In the genomic region with DNA sequence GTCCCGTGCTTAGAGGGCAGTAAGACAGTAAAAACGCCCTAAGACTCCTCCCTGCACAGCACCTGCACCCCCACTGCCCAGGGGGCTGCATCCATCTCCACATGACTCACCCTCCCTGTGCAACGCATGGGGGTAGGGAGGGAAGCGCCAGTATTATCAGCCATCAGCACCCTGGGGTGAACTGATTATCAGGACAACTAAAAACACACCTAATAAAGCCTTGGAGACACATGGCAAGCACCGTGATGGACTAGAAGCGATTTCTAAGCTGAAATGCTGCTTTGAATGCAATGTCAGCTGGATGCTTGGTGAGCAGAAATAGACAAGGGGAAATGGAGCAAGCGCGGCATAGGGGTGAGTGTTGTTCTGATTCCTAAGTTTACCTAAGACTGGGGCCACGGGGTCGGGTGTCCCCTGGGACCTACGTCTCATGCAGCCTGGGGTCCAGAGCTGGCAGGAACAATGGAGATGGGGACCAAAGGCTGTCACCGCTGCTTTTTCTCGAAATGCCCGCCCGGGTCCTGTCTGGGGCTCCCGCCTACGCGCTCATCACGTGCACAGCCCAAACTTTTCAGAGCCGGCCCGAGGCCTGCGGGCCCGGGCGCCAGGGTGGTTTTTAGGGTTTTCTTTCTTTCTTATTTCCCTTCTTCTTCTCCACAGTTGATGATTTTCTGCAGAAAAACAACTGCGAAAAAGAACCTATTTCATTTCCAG, we compare ENCODE assay signal across 7 cellular contexts. TPM values are rescaled to one million over a fixed set of nuclear protein-coding genes. Genes with fewer than 3 reads are reported as not detected.
A peak's percentile ranks its signal among the peaks of the same experiment; 100 is the strongest.
DNase-seq lines count a peak whose midpoint lies in the region; ATAC-seq and TF ChIP-seq lines count a peak whose summit lies in the region.

No MANE protein-coding gene starts in this region.

- H3K27ac ChIP-seq in HUES64 (ENCODE audit: low read depth, low read length) (peak overlapping the region; percentile 36; the same call in 1 of the 2 replicates), heart left ventricle (peak overlapping the region; percentile 21 to 93 (median 76)), rectal smooth muscle tissue (ENCODE audit: low read depth, low read length) (peak overlapping the region; percentile 85)

- no peaks in the 10 kb centered on the region for H3K9me3 Mint-ChIP-seq in activated T-helper 2 cell treated with anti-CD3 and anti-CD28 coated beads, Interferon-gamma antibody, Interleukin-2, Interleukin-4, amounts not matched to agents 10 μg/mL and 5 μg/mL and 100 μg/mL, durations not matched to agents 14 hours and 24 hours and 36 hours

- H3K9me3 ChIP-seq in HUES64 (ENCODE audit: insufficient read depth, low read depth, low read length) (no peaks in the 10 kb centered on the region), heart left ventricle (no peaks in the 10 kb centered on the region)

- peak; percentile 12 for ATAC-seq in GM18499 (IDR thresholded peaks at IDR 0.05; ENCODE audit: insufficient read depth, unreplicated experiment)
- ATAC-seq in GM21717 (IDR thresholded peaks at IDR 0.05; ENCODE audit: unreplicated experiment): peak; percentile 34
- peak; percentile 11 to 29 (median 21) for ATAC-seq in heart left ventricle

- no peaks in the 10 kb centered on the region for H3K27me3 Mint-ChIP-seq in activated T-helper 2 cell treated with anti-CD3 and anti-CD28 coated beads, Interferon-gamma antibody, Interleukin-2, Interleukin-4, amounts not matched to agents 10 μg/mL and 5 μg/mL and 100 μg/mL, durations not matched to agents 14 hours and 24 hours and 36 hours (ENCODE audit: low read depth)

- no peak for DNase-seq in activated T-helper 2 cell treated with anti-CD3 and anti-CD28 coated beads, Interferon-gamma antibody, Interleukin-2, Interleukin-4, amounts not matched to agents 10 μg/mL and 5 μg/mL and 100 μg/mL, durations not matched to agents 14 hours and 24 hours and 36 hours (ENCODE audit: low spot score)
- peak in 2 of 5 donors; percentile 50 to 55 for DNase-seq in heart left ventricle
- DNase-seq in MV-4-11 (lab: John Stamatoyannopoulos, UW): no peak

- peaks cover 38% of the 10 kb centered on the region for H3K4me1 Mint-ChIP-seq in activated T-helper 2 cell treated with anti-CD3 and anti-CD28 coated beads, Interferon-gamma antibody, Interleukin-2, Interleukin-4, amounts not matched to agents 10 μg/mL and 5 μg/mL and 100 μg/mL, durations not matched to agents 14 hours and 24 hours and 36 hours (ENCODE audit: low read depth)

- H3K36me3 Mint-ChIP-seq in activated T-helper 2 cell treated with anti-CD3 and anti-CD28 coated beads, Interferon-gamma antibody, Interleukin-2, Interleukin-4, amounts not matched to agents 10 μg/mL and 5 μg/mL and 100 μg/mL, durations not matched to agents 14 hours and 24 hours and 36 hours (ENCODE audit: low read depth): peaks cover 53% of the 10 kb centered on the region

- intact Hi-C loops in activated T-helper 2 cell treated with anti-CD3 and anti-CD28 coated beads, Interferon-gamma antibody, Interleukin-2, Interleukin-4, amounts not matched to agents 10 μg/mL and 5 μg/mL and 100 μg/mL, durations not matched to agents 14 hours and 24 hours and 36 hours (cut with micrococcal nuclease): loop anchor here (1.0 to 5.0 kb wide), 7 partner anchors 16 to 241 kb away; a partner anchor contains a TSS
- intact Hi-C loops in heart left ventricle (cut with DNase I): loop anchor here in 9 of 10 donors (2.0 to 10.0 kb wide), 12 partner anchors 62 to 241 kb away; a partner anchor contains a TSS

- peak overlapping the region; percentile 86 for H3K4me3 Mint-ChIP-seq in activated T-helper 2 cell treated with anti-CD3 and anti-CD28 coated beads, Interferon-gamma antibody, Interleukin-2, Interleukin-4, amounts not matched to agents 10 μg/mL and 5 μg/mL and 100 μg/mL, durations not matched to agents 14 hours and 24 hours and 36 hours (ENCODE audit: low read depth)

- peak overlapping the region; percentile 91 for H3K27ac Mint-ChIP-seq in activated T-helper 2 cell treated with anti-CD3 and anti-CD28 coated beads, Interferon-gamma antibody, Interleukin-2, Interleukin-4, amounts not matched to agents 10 μg/mL and 5 μg/mL and 100 μg/mL, durations not matched to agents 14 hours and 24 hours and 36 hours

- H3K9ac ChIP-seq in HUES64 (ENCODE audit: low read depth, low read length): peak overlapping the region; percentile 38
- H3K9ac ChIP-seq in rectal smooth muscle tissue (ENCODE audit: low read length): peak overlapping the region; percentile 67

- H3K4me3 ChIP-seq in HUES64 (ENCODE audit: low read length) (peak overlapping the region; percentile 87), heart left ventricle (peak overlapping the region; percentile 19 to 98 (median 88)), rectal smooth muscle tissue (ENCODE audit: low read length) (peak overlapping the region; percentile 51)

- H3K36me3 ChIP-seq in HUES64 (ENCODE audit: insufficient read depth, low read length) (no peaks in the 10 kb centered on the region), heart left ventricle (peaks cover 0 to 4% (median 0%) of the 10 kb centered on the region in 9 donors), rectal smooth muscle tissue (ENCODE audit: control insufficient read depth, insufficient read depth, low read length) (no peaks in the 10 kb centered on the region)

- WGBS in HUES64: 2% methylated on average over 24 of the region's 25 CpGs
- 10 to 13% (median 11%) methylated on average over 25 of the region's 25 CpGs for WGBS in heart left ventricle, 4 donors

- no peak for TF ChIP-seq CTCF in heart left ventricle (IDR thresholded peaks at IDR 0.05)

- H3K27me3 ChIP-seq in HUES64 (ENCODE audit: insufficient read depth, low read length) (peaks cover 17% of the 10 kb centered on the region), heart left ventricle (no peaks in the 10 kb centered on the region), rectal smooth muscle tissue (ENCODE audit: control insufficient read depth, insufficient read depth, low read length) (no peaks in the 10 kb centered on the region)

- TF ChIP-seq POLR2A in heart left ventricle (IDR thresholded peaks at IDR 0.05): no peak

- H3K4me1 ChIP-seq in HUES64 (ENCODE audit: insufficient read depth, low read length) (peaks cover 52% of the 10 kb centered on the region), heart left ventricle (peaks cover 0 to 63% (median 18%) of the 10 kb centered on the region in 12 donors), rectal smooth muscle tissue (ENCODE audit: control insufficient read depth, insufficient read depth, low read length) (peaks cover 23% of the 10 kb centered on the region)

RNA-seq across cellular contexts. Expression of a gene that starts 0.7 kb away (rescaled TPM):
- polyA plus RNA-seq in HUES64 (2013, experiment 1 of 2): 1.8 TPM
- 4.6 TPM for polyA plus RNA-seq in HUES64 (2013, experiment 2 of 2)
- total RNA-seq in activated T-helper 2 cell treated with anti-CD3 and anti-CD28 coated beads, Interferon-gamma antibody, Interleukin-2, Interleukin-4, amounts not matched to agents 10 μg/mL and 5 μg/mL and 100 μg/mL, durations not matched to agents 14 hours and 24 hours and 36 hours: 250 and 251 TPM in 2 replicates
- total RNA-seq in heart left ventricle: 10 to 100 TPM in 2 of 9 donors, 1 to 10 TPM in 7; 3.2 to 33.7 (median 6.0) TPM
- 1 to 10 TPM; 3.0 to 3.3 TPM for polyA plus RNA-seq in heart left ventricle
